ENCODE assay signal across 21 cellular contexts in genomic region chr4:169940460-169940859, GRCh38.
DNase-seq lines count a peak whose midpoint lies in the region; ATAC-seq and TF ChIP-seq lines count a peak whose summit lies in the region.
"Had no signal": no experiment of that assay in that cellular context is flagged by ENCODE, and none has a peak within 500 bp of the region (broad histone marks: within the 10 kb centered on the region; RNA-seq: fewer than 3 reads in every experiment).

No MANE protein-coding gene starts in this region.

- peak; percentile 65 for ATAC-seq in left lobe of liver
- no peak for ATAC-seq in GM19035 (IDR thresholded peaks at IDR 0.05; ENCODE audit: unreplicated experiment)
- ATAC-seq in GM18870 (IDR thresholded peaks at IDR 0.05; ENCODE audit: unreplicated experiment), result no peak
- ATAC-seq in T-helper 17 cell, result no peak
- ATAC-seq: activated CD8-positive, alpha-beta memory T cell treated with anti-CD3 and anti-CD28 coated beads, Interleukin-2, amount 10 ng/mL, durations not matched to agents 7 days and 5 days; activated T-helper 17 cell treated with anti-CD3 and anti-CD28 coated beads, Interleukin-2, amount 50 U/mL, for 72 hours; gastroesophageal sphincter; left ventricle myocardium superior had no signal

- 88% methylated on average over 8 of the region's 8 CpGs for WGBS in HUES64

- H3K9me3 ChIP-seq in BE2C, result no peaks in the 10 kb centered on the region
- no peaks in the 10 kb centered on the region; the same call in 1 of the 2 replicates for H3K9me3 ChIP-seq in HUES64 (ENCODE audit: insufficient read depth, low read depth, low read length)
- H3K9me3 ChIP-seq in T-helper 17 cell (ENCODE audit: control insufficient read depth, low read length, poor library complexity, severe bottlenecking), result no peaks in the 10 kb centered on the region
- H3K9me3 ChIP-seq: A549, gastroesophageal sphincter, right atrium auricular region had no signal

- H3K27ac ChIP-seq in HUES64 (ENCODE audit: low read depth, low read length) (peak overlapping the region; percentile 41; the same call in 1 of the 2 replicates), brain microvascular endothelial cell (no peak overlapping the region)
- H3K27ac ChIP-seq: A549, epithelial cell of prostate, gastroesophageal sphincter, right atrium auricular region had no signal

- no peak overlapping the region for H3K4me3 ChIP-seq in BE2C (ENCODE audit: low read depth, low read length)
- no peak overlapping the region for H3K4me3 ChIP-seq in HUES64 (ENCODE audit: low read length)
- H3K4me3 ChIP-seq in brain microvascular endothelial cell (ENCODE audit: low read depth, low read length), result no peak overlapping the region
- H3K4me3 ChIP-seq: A549, gastroesophageal sphincter, right atrium auricular region had no signal

- TF ChIP-seq CTCF in BE2C (IDR thresholded peaks at IDR 0.05; ENCODE audit: low read depth, low read length) (peak; percentile 46), brain microvascular endothelial cell (IDR thresholded peaks at IDR 0.05; ENCODE audit: low read depth, low read length, missing control alignments) (peak; percentile 51)

- H3K9ac ChIP-seq in HUES64 (ENCODE audit: low read depth, low read length), result no peak overlapping the region

- H3K4me1 ChIP-seq in BE2C, result no peaks in the 10 kb centered on the region
- H3K4me1 ChIP-seq in HUES64 (ENCODE audit: insufficient read depth, low read length), result peaks cover 5% of the 10 kb centered on the region; the same call in 1 of the 2 replicates
- H3K4me1 ChIP-seq: gastroesophageal sphincter, right atrium auricular region had no signal

- H3K27me3 ChIP-seq in BE2C (no peaks in the 10 kb centered on the region), HUES64 (ENCODE audit: insufficient read depth, low read length) (no peaks in the 10 kb centered on the region), brain microvascular endothelial cell (replicated peaks) (no peaks in the 10 kb centered on the region)
- H3K27me3 ChIP-seq: gastroesophageal sphincter, right atrium auricular region had no signal

- peaks cover 2% of the 10 kb centered on the region for H3K36me3 Mint-ChIP-seq in T-helper 17 cell (ENCODE audit: low read depth)
- H3K36me3 Mint-ChIP-seq: activated CD8-positive, alpha-beta memory T cell treated with anti-CD3 and anti-CD28 coated beads, Interleukin-2, amount 10 ng/mL, durations not matched to agents 7 days and 5 days; activated naive CD8-positive, alpha-beta T cell treated with anti-CD3 and anti-CD28 coated beads, Interleukin-2, amount 10 ng/mL, durations not matched to agents 7 days and 5 days had no signal

- DNase-seq in BE2C, result peak; percentile 35
- no peak for DNase-seq in brain microvascular endothelial cell
- DNase-seq in left lobe of liver (ENCODE audit: low spot score), result no peak
- no peak for DNase-seq in activated CD4-positive, alpha-beta T cell treated with anti-CD3 and anti-CD28 coated beads for 48 hours
- DNase-seq in T-helper 17 cell, result no peak
- DNase-seq: activated CD8-positive, alpha-beta memory T cell treated with anti-CD3 and anti-CD28 coated beads, Interleukin-2, amount 10 ng/mL, durations not matched to agents 7 days and 5 days; activated naive CD8-positive, alpha-beta T cell treated with anti-CD3 and anti-CD28 coated beads, Interleukin-2, amount 10 ng/mL, durations not matched to agents 7 days and 5 days; C1 segment of cervical spinal cord; dermis blood vessel endothelial cell; left ventricle myocardium superior; NCI-H187; NCI-H2227 treated with DMSO at 0.1 percent for 48 hours; stimulated activated CD4-positive, alpha-beta T cell treated with anti-CD3 and anti-CD28 coated beads, Interleukin-15, amount 100 ng/mL, for 24 hours had no signal

- peaks cover 7% of the 10 kb centered on the region for H3K27me3 Mint-ChIP-seq in T-helper 17 cell
- H3K27me3 Mint-ChIP-seq: activated CD8-positive, alpha-beta memory T cell treated with anti-CD3 and anti-CD28 coated beads, Interleukin-2, amount 10 ng/mL, durations not matched to agents 7 days and 5 days; activated naive CD8-positive, alpha-beta T cell treated with anti-CD3 and anti-CD28 coated beads, Interleukin-2, amount 10 ng/mL, durations not matched to agents 7 days and 5 days had no signal

- no peaks in the 10 kb centered on the region for H3K4me1 Mint-ChIP-seq in T-helper 17 cell
- H3K4me1 Mint-ChIP-seq: activated CD8-positive, alpha-beta memory T cell treated with anti-CD3 and anti-CD28 coated beads, Interleukin-2, amount 10 ng/mL, durations not matched to agents 7 days and 5 days; activated naive CD8-positive, alpha-beta T cell treated with anti-CD3 and anti-CD28 coated beads, Interleukin-2, amount 10 ng/mL, durations not matched to agents 7 days and 5 days; activated T-helper 17 cell treated with anti-CD3 and anti-CD28 coated beads, Interleukin-2, amount 50 U/mL, for 72 hours had no signal

- no peak overlapping the region for H3K27ac Mint-ChIP-seq in T-helper 17 cell
- H3K27ac Mint-ChIP-seq: activated CD8-positive, alpha-beta memory T cell treated with anti-CD3 and anti-CD28 coated beads, Interleukin-2, amount 10 ng/mL, durations not matched to agents 7 days and 5 days; activated naive CD8-positive, alpha-beta T cell treated with anti-CD3 and anti-CD28 coated beads, Interleukin-2, amount 10 ng/mL, durations not matched to agents 7 days and 5 days; activated T-helper 17 cell treated with anti-CD3 and anti-CD28 coated beads, Interleukin-2, amount 50 U/mL, for 72 hours had no signal

- in situ Hi-C loops in brain microvascular endothelial cell (cut with HindIII; ENCODE audit: low pct_ligation_motif_present, low sequenced_read_pairs), result no loop called here

- no peak overlapping the region for H3K4me3 Mint-ChIP-seq in T-helper 17 cell
- H3K4me3 Mint-ChIP-seq: activated CD8-positive, alpha-beta memory T cell treated with anti-CD3 and anti-CD28 coated beads, Interleukin-2, amount 10 ng/mL, durations not matched to agents 7 days and 5 days; activated naive CD8-positive, alpha-beta T cell treated with anti-CD3 and anti-CD28 coated beads, Interleukin-2, amount 10 ng/mL, durations not matched to agents 7 days and 5 days; activated T-helper 17 cell treated with anti-CD3 and anti-CD28 coated beads, Interleukin-2, amount 50 U/mL, for 72 hours had no signal

- H3K36me3 ChIP-seq in BE2C, result no peaks in the 10 kb centered on the region
- H3K36me3 ChIP-seq in HUES64 (ENCODE audit: insufficient read depth, low read length), result no peaks in the 10 kb centered on the region
- H3K36me3 ChIP-seq in brain microvascular endothelial cell (replicated peaks), result no peaks in the 10 kb centered on the region
- H3K36me3 ChIP-seq: gastroesophageal sphincter, right atrium auricular region had no signal
